Comparison of ENCODE assay signal across 21 cellular contexts in the genomic region with DNA sequence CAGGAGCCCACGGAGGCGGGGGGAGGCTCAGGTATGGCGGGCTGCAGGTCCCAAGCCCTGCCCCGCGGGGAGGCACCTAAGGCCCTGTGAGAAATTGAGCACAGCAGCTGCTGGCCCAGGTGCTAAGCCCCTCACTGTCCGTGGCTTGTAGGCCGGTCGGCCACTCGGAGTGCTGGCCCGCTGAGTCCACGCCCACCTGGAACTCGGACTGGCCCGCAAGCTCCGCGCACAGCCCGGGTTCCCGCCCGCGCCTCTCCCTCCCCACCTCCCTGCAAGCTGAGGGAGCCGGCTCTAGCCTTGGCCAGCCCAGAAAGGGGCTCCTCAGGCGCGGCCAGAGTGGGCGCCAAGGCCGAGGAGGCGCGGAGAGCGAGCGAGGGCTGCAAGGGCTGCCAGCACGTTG.
"Had no signal": no experiment of that assay in that cellular context is flagged by ENCODE, and none has a peak within 500 bp of the region (broad histone marks: within the 10 kb centered on the region; RNA-seq: fewer than 3 reads in every experiment).

No MANE protein-coding gene starts in this region.

- H3K9me3 ChIP-seq: gastrocnemius medialis, transverse colon, upper lobe of right lung, uterus had no signal

- H3K79me2 ChIP-seq: parathyroid adenoma had no signal

- H3K36me3 ChIP-seq: gastrocnemius medialis, left ventricle myocardium inferior, neural progenitor cell, sigmoid colon, transverse colon, upper lobe of right lung, uterus had no signal

- DNase-seq: cerebellar nuclear complex; cortex of kidney; effector CD4-positive, alpha-beta T cell; foreskin fibroblast; gastrocnemius medialis; head of caudate nucleus; hippocampal formation; kidney glomerular epithelial cell; left colon; left ventricle myocardium inferior; naive thymus-derived CD4-positive, alpha-beta T cell; sigmoid colon; stimulated activated CD4-positive, alpha-beta T cell treated with anti-CD3 and anti-CD28 coated beads, Interleukin-2, amount 100 ng/mL, for 48 hours; stimulated activated naive B cell treated with anti-CD40 and anti-IgM and Interleukin-4, amounts not matched to agents 10 μg/mL and 1 μg/mL and 100 μg/mL, for 72 hours; transverse colon; upper lobe of right lung; uterus had no signal

- H3K4me1 ChIP-seq: gastrocnemius medialis, neural progenitor cell, parathyroid adenoma, uterus had no signal

- H3K27me3 ChIP-seq: gastrocnemius medialis, sigmoid colon, transverse colon, upper lobe of right lung, uterus had no signal

- ATAC-seq: gastrocnemius medialis; left colon; naive thymus-derived CD4-positive, alpha-beta T cell; stimulated activated naive B cell treated with anti-CD40 and anti-IgM and Interleukin-4, amounts not matched to agents 10 μg/mL and 1 μg/mL and 100 μg/mL, for 72 hours; upper lobe of right lung had no signal

- H2AFZ ChIP-seq: neural progenitor cell, parathyroid adenoma had no signal

- H3K9ac ChIP-seq: neural progenitor cell, parathyroid adenoma had no signal

- H3K4me2 ChIP-seq: neural progenitor cell had no signal

- H3K27ac ChIP-seq: gastrocnemius medialis, left ventricle myocardium inferior, neural progenitor cell, parathyroid adenoma, sigmoid colon, transverse colon, upper lobe of right lung, uterus had no signal

- H3K4me3 ChIP-seq: gastrocnemius medialis, left ventricle myocardium inferior, lung, neural progenitor cell, sigmoid colon, transverse colon, upper lobe of right lung, uterus had no signal

- FAIRE-seq: islet of Langerhans had no signal
